10 cellular contexts compared by ENCODE assay signal in the genomic region with DNA sequence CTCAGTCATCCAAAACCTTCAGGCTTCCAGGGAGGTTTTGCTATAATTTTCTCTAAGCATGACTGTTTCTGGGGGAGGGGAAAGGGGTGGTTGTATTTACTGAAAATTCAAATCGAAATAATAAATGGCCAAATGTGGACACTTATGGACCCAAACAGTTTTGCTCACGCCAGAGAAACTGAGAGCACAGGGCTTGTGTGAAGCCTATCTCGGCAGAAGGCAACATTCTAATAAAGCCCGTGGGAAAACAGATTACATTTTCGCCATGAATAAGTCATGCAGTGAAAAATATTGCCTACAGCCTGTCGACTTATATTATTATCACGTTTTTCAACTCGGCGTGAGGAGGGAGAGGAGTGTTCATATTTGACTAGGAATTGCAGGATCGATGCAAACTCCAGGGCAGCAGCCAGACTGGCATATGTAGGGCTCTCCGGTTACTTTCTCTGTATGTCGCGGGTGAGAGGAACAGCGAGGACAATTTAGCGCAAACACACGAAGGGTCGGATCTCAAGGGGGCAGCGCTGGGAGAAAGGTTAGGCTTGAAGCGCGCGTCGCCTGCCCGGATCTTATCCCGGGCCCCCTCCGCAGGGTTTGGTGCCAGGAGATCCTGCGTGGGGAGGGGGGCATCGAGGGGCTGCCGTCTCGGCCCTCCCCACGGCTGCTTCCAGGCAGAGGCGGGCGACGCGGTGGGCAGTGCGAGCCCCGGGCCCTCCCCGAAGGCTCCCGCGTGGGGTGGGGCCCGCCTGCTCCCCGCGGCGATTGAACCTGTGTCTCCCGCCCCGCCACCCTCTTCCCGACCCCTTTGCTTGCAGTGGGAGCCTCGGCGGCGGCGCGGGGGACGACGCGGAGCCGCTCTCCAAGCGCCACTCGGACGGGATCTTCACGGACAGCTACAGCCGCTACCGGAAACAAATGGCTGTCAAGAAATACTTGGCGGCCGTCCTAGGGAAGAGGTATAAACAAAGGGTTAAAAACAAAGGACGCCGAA. TPM values are rescaled to one million over a fixed set of nuclear protein-coding genes. Genes with fewer than 3 reads are reported as not detected.
DNase-seq lines count a peak whose midpoint lies in the region; ATAC-seq and TF ChIP-seq lines count a peak whose summit lies in the region.
"Had no signal": no experiment of that assay in that cellular context is flagged by ENCODE, and none has a peak within 500 bp of the region (broad histone marks: within the 10 kb centered on the region; RNA-seq: fewer than 3 reads in every experiment).

No MANE protein-coding gene starts in this region.

- peaks cover 3% of the 10 kb centered on the region; the same call in 1 of the 2 replicates for H3K36me3 Mint-ChIP-seq in HFFc6 (ENCODE audit: low read depth)

- TF ChIP-seq CTCF in AG04450 (IDR thresholded peaks at IDR 0.05; ENCODE audit: low read depth, low read length) (no peak), HFFc6 (IDR thresholded peaks at IDR 0.05) (no peak), astrocyte of the cerebellum (IDR thresholded peaks at IDR 0.05; ENCODE audit: low read depth, low read length, missing control alignments) (no peak)

- POLR2A ChIA-PET in AG04450 (lab: Yijun Ruan, JAX): no interaction called here

- H3K27ac ChIP-seq in AG04450 (ENCODE audit: low read depth, low read length): no peak overlapping the region
- H3K27ac ChIP-seq in muscle layer of duodenum (ENCODE audit: low read length): no peak overlapping the region

- no peaks in the 10 kb centered on the region for H3K9me3 Mint-ChIP-seq in HFFc6

- H3K27me3 ChIP-seq in AG04450 (ENCODE audit: control insufficient read depth, insufficient read depth, low read length) (peaks cover 68% of the 10 kb centered on the region), muscle layer of duodenum (ENCODE audit: low read depth, low read length) (peaks cover 62% of the 10 kb centered on the region)

- DNase-seq in AG04450 (ENCODE audit: low read depth, low spot score): no peak
- DNase-seq in HFFc6: no peak
- DNase-seq in astrocyte of the cerebellum (ENCODE audit: low read depth): no peak
- DNase-seq in GM19240 (ENCODE audit: insufficient read length, low spot score): no peak
- DNase-seq in A172 (ENCODE audit: low spot score): no peak

- peaks cover 26% of the 10 kb centered on the region for H3K27me3 Mint-ChIP-seq in HFFc6 (ENCODE audit: insufficient read depth)

- in situ Hi-C loops in astrocyte of the cerebellum (cut with HindIII; ENCODE audit: low sequenced_read_pairs): no loop called here

- H3K36me3 ChIP-seq in muscle layer of duodenum (ENCODE audit: control insufficient read depth in 1 of 2, insufficient read depth in 2 of 2, low read length in 2 of 2): no peaks in the 10 kb centered on the region

- H3K4me1 Mint-ChIP-seq in HFFc6 (ENCODE audit: low read depth): peaks cover 6% of the 10 kb centered on the region

- ATAC-seq in GM21515 (IDR thresholded peaks at IDR 0.05; ENCODE audit: unreplicated experiment) (no peak), GM18502 (IDR thresholded peaks at IDR 0.05; ENCODE audit: poor library complexity, unreplicated experiment) (no peak)

- H3K9me3 ChIP-seq in AG04450 (ENCODE audit: control insufficient read depth, insufficient read depth, low read length) (peaks cover 9% of the 10 kb centered on the region; the same call in 1 of the 2 replicates), muscle layer of duodenum (ENCODE audit: control insufficient read depth in 1 of 2, low read length in 2 of 2) (no peaks in the 10 kb centered on the region)

- CTCF ChIA-PET in AG04450 (lab: Charles Lee): no interaction called here

- peak overlapping the region; percentile 74 for H3K4me3 Mint-ChIP-seq in HFFc6

- H3K4me3 ChIP-seq in AG04450 (ENCODE audit: low read depth, low read length) (peak overlapping the region; percentile 22; the same call in 1 of the 2 replicates), astrocyte of the cerebellum (ENCODE audit: low read depth, low read length) (peak overlapping the region; percentile 33), muscle layer of duodenum (ENCODE audit: low read depth in 1 of 2, low read length in 2 of 2) (peak overlapping the region; percentile 63 to 74)

- H3K27ac Mint-ChIP-seq in HFFc6: no peak overlapping the region

- peaks cover 0 to 50% of the 10 kb centered on the region in 2 donors for H3K4me1 ChIP-seq in muscle layer of duodenum (ENCODE audit: control insufficient read depth in 1 of 2, insufficient read depth in 2 of 2, low read length in 2 of 2)

RNA-seq across cellular contexts. Expression of a gene that starts 4.3 kb away (rescaled TPM):
- not detected in 2 replicates for polyA plus RNA-seq in AG04450 (2011; rRNA removed)
- not detected in 2 replicates for polyA minus RNA-seq in AG04450 (2011; rRNA and poly(A)+ RNA removed)
- total RNA-seq in HFFc6 (2021; fragmentation: NEBNext Ultra II Directional; extraction: Animal tissue kit (Norgen Biotek cat#: 25700)): not detected
- not detected in 2 replicates for total RNA-seq in A172 (2014; rRNA removed; shearing (Covaris generic))
- total RNA-seq: mononuclear cell; T-helper 2 cell treated with Interferon-gamma antibody and Interleukin-4, amounts not matched to agents 100 ng/mL and 5 ng/mL, for 36 hours had no signal
